ENCODE assay signal across 8 cellular contexts in genomic region chr6:109093732-109094131, GRCh38. TPM values are rescaled to one million over a fixed set of nuclear protein-coding genes. Genes with fewer than 3 reads are reported as not detected.
DNase-seq lines count a peak whose midpoint lies in the region; ATAC-seq and TF ChIP-seq lines count a peak whose summit lies in the region.

No MANE protein-coding gene starts in this region.

- H3K9ac ChIP-seq in skeletal muscle satellite cell (ENCODE audit: low read depth, low read length), result peak overlapping the region; percentile 90

- H3K27ac ChIP-seq in heart right ventricle, result peak overlapping the region; percentile 91 to 100 (median 99)

- intact Hi-C loops in heart right ventricle (cut with DNase I) (loop anchor here in 5 of 10 donors (1.0 to 10.0 kb wide), 6 partner anchors 146 to 536 kb away; partner anchors contain the start of gene CD164 (in 5 of the 5)), left ventricle myocardium superior (cut with micrococcal nuclease) (no loop called here), activated B cell treated with CpG ODN at 0.5 μM for 24 hours (cut with micrococcal nuclease) (loop anchor here (1.0 to 10.0 kb wide), 5 partner anchors 84 to 1135 kb away; partner anchors contain the start of genes AFG1L, AK9, FIG4 and OSTM1)

- H3K4me2 ChIP-seq in skeletal muscle satellite cell (ENCODE audit: low read length), result peak overlapping the region; percentile 83

- POLR2A ChIA-PET in activated B cell treated with CpG ODN at 0.5 μM for 24 hours (lab: Charles Lee), result interaction anchor here (0.5 to 2.5 kb wide), 18 partner anchors 8 to 1084 kb away, joined by 3 to 39 read pairs (median 7); partner anchors contain the start of genes ARMC2, CD164, MICAL1 and SMPD2

- H3K4me3 Mint-ChIP-seq in activated B cell treated with CpG ODN at 0.5 μM for 24 hours (peak overlapping the region; percentile 97), glutamatergic neuron (ENCODE audit: unreplicated experiment) (peak overlapping the region; percentile 90)

- TF ChIP-seq CTCF in heart right ventricle (IDR thresholded peaks at IDR 0.05), result no peak
- TF ChIP-seq CTCF in activated B cell treated with CpG ODN at 0.5 μM for 24 hours (IDR thresholded peaks at IDR 0.05), result no peak
- no peak for TF ChIP-seq CTCF in glutamatergic neuron (IDR thresholded peaks at IDR 0.05; ENCODE audit: partially characterized antibody, unreplicated experiment)

- ATAC-seq in heart right ventricle (no peak), left ventricle myocardium superior (no peak), activated B cell treated with CpG ODN at 0.5 μM for 24 hours (ENCODE audit: low read depth) (no peak), HG02610 (IDR thresholded peaks at IDR 0.05; ENCODE audit: unreplicated experiment) (no peak)

- H3K9me3 Mint-ChIP-seq in activated B cell treated with CpG ODN at 0.5 μM for 24 hours (no peaks in the 10 kb centered on the region), glutamatergic neuron (ENCODE audit: unreplicated experiment) (peaks cover 7% of the 10 kb centered on the region)

- DNase-seq in heart right ventricle, result no peak
- DNase-seq in left ventricle myocardium superior, result no peak
- no peak for DNase-seq in activated B cell treated with CpG ODN at 0.5 μM for 24 hours
- no peak for DNase-seq in glutamatergic neuron
- no peak for DNase-seq in HPDE6-E6E7 (ENCODE audit: extremely low spot score)
- DNase-seq in 8988T, result no peak

- no peaks in the 10 kb centered on the region for H3K27me3 ChIP-seq in heart right ventricle
- no peaks in the 10 kb centered on the region for H3K27me3 ChIP-seq in skeletal muscle satellite cell (ENCODE audit: control insufficient read depth, insufficient read depth, low read length)

- H3K4me3 ChIP-seq in heart right ventricle (peak overlapping the region; percentile 59 to 98 (median 73)), skeletal muscle satellite cell (ENCODE audit: low read length) (peak overlapping the region; percentile 87)

- H3K27me3 Mint-ChIP-seq in activated B cell treated with CpG ODN at 0.5 μM for 24 hours (no peaks in the 10 kb centered on the region), glutamatergic neuron (ENCODE audit: unreplicated experiment) (peaks cover 8% of the 10 kb centered on the region)

- H3K27ac Mint-ChIP-seq in activated B cell treated with CpG ODN at 0.5 μM for 24 hours, result peak overlapping the region; percentile 83
- H3K27ac Mint-ChIP-seq in glutamatergic neuron (ENCODE audit: unreplicated experiment), result peak overlapping the region; percentile 78

- CTCF ChIA-PET in activated B cell treated with CpG ODN at 0.5 μM for 24 hours (lab: Charles Lee), result interaction anchor here (2.5 kb wide), 1 partner anchor 20 kb away, joined by 14 read pairs; no protein-coding TSS in a partner anchor

- 0% methylated on average over 9 of the region's 9 CpGs for WGBS in heart right ventricle, 2 donors

- H3K36me3 Mint-ChIP-seq in activated B cell treated with CpG ODN at 0.5 μM for 24 hours (ENCODE audit: low read depth) (peaks cover 9% of the 10 kb centered on the region), glutamatergic neuron (ENCODE audit: unreplicated experiment) (no peaks in the 10 kb centered on the region)

- H3K4me1 Mint-ChIP-seq in activated B cell treated with CpG ODN at 0.5 μM for 24 hours (peaks cover 50% of the 10 kb centered on the region), glutamatergic neuron (ENCODE audit: low read depth, unreplicated experiment) (peaks cover 23% of the 10 kb centered on the region)

- H3K9me3 ChIP-seq in heart right ventricle, result no peaks in the 10 kb centered on the region
- H3K9me3 ChIP-seq in skeletal muscle satellite cell (replicated peaks; ENCODE audit: low read length), result no peaks in the 10 kb centered on the region

- H3K36me3 ChIP-seq in heart right ventricle (no peaks in the 10 kb centered on the region), skeletal muscle satellite cell (ENCODE audit: insufficient read depth, low read length) (no peaks in the 10 kb centered on the region)

- H3K4me1 ChIP-seq in heart right ventricle (peaks cover 0 to 64% (median 53%) of the 10 kb centered on the region in 9 donors), skeletal muscle satellite cell (ENCODE audit: control insufficient read depth, insufficient read depth, low read length) (peaks cover 17% of the 10 kb centered on the region)

RNA-seq across cellular contexts. Expression of gene SESN1, which starts 0.9 kb away (rescaled TPM):
- total RNA-seq in heart right ventricle (10 to 100 TPM; 30.4 to 62.8 (median 37.7) TPM), left ventricle myocardium superior (70.0 TPM), activated B cell treated with CpG ODN at 0.5 μM for 24 hours (6.5 and 9.1 TPM in 2 replicates), glutamatergic neuron (ENCODE audit: unreplicated experiment) (27.1 TPM)
- 10 to 100 TPM; 16.2 to 51.0 TPM for polyA plus RNA-seq in heart right ventricle
- 11.8 and 16.0 TPM in 2 replicates for total RNA-seq in skeletal muscle satellite cell (2012; rRNA removed)

RNA-seq across cellular contexts. Expression of gene CEP57L1, which starts 1.6 kb away (rescaled TPM):
- 10 to 100 TPM in 5 of 10 donors, 1 to 10 TPM in 5; 6.0 to 11.4 (median 9.6) TPM for total RNA-seq in heart right ventricle
- polyA plus RNA-seq in heart right ventricle, result 10 to 100 TPM in 1 of 2 donors, 1 to 10 TPM in 1; 4.2 to 17.4 TPM
- total RNA-seq in left ventricle myocardium superior, result 7.3 TPM
- total RNA-seq in activated B cell treated with CpG ODN at 0.5 μM for 24 hours, result 4.7 and 6.1 TPM in 2 replicates
- 22.7 TPM for total RNA-seq in glutamatergic neuron (ENCODE audit: unreplicated experiment)
- total RNA-seq in skeletal muscle satellite cell (2012; rRNA removed), result 17.9 and 25.6 TPM in 2 replicates
